Comparison of ENCODE assay signal across 10 cellular contexts in the genomic region with DNA sequence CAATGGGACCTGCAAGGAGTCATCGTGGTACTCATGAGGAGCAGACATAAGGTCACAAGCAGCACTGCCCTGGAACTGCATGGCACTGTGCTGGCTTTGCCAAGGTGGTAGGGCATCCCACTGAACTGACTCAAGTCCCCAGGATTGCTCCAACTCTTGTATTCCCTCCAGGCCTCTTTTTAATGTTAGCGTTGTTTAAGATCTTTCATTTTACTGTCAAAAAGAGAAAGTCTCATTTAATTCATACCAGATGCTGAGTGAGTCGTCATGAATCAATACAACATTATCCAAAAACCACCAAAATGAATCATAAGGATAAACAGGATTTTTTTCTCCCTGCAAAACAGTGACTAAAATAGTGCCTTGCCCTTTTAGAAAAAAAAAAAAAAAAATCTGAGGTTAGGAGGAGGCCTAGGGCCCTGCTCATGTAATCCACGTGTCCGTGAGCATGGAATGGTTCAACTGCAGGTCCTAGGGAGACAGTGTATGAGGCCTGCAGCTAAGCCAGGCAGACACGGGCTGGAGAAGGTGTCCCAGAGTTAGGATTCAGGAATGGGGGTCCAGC. TPM values are rescaled to one million over a fixed set of nuclear protein-coding genes. Genes with fewer than 3 reads are reported as not detected.
DNase-seq lines count a peak whose midpoint lies in the region; ATAC-seq and TF ChIP-seq lines count a peak whose summit lies in the region.
"Had no signal": no experiment of that assay in that cellular context is flagged by ENCODE, and none has a peak within 500 bp of the region (broad histone marks: within the 10 kb centered on the region; RNA-seq: fewer than 3 reads in every experiment).

No MANE protein-coding gene starts in this region.

- TF ChIP-seq CTCF in gastroesophageal sphincter (IDR thresholded peaks at IDR 0.05) (no peak), spleen (IDR thresholded peaks at IDR 0.05 in 8 of 11, conservative IDR thresholded peaks at IDR 0.05 in 3 of 11) (no peak)

- intact Hi-C loops in spleen (cut with DNase I; ENCODE audit: low total_unique reads): no loop called here

- peaks cover 4% of the 10 kb centered on the region for H3K9me3 Mint-ChIP-seq in T-helper 2 cell treated with Interferon-gamma antibody and Interleukin-4, amounts not matched to agents 5 μg/mL and 100 μg/mL, for 36 hours
- H3K9me3 Mint-ChIP-seq in activated naive CD8-positive, alpha-beta T cell treated with anti-CD3 and anti-CD28 coated beads, Interleukin-2, amount 10 ng/mL, durations not matched to agents 7 days and 5 days: peaks cover 2% of the 10 kb centered on the region

- H3K27me3 Mint-ChIP-seq in T-helper 2 cell treated with Interferon-gamma antibody and Interleukin-4, amounts not matched to agents 5 μg/mL and 100 μg/mL, for 36 hours (ENCODE audit: low read depth): no peaks in the 10 kb centered on the region
- H3K27me3 Mint-ChIP-seq in activated naive CD8-positive, alpha-beta T cell treated with anti-CD3 and anti-CD28 coated beads, Interleukin-2, amount 10 ng/mL, durations not matched to agents 7 days and 5 days: no peaks in the 10 kb centered on the region

- no peaks in the 10 kb centered on the region for H3K36me3 ChIP-seq in gastroesophageal sphincter
- H3K36me3 ChIP-seq in spleen: no peaks in the 10 kb centered on the region

- no peak overlapping the region for H3K4me3 Mint-ChIP-seq in T-helper 2 cell treated with Interferon-gamma antibody and Interleukin-4, amounts not matched to agents 5 μg/mL and 100 μg/mL, for 36 hours
- no peak overlapping the region for H3K4me3 Mint-ChIP-seq in activated naive CD8-positive, alpha-beta T cell treated with anti-CD3 and anti-CD28 coated beads, Interleukin-2, amount 10 ng/mL, durations not matched to agents 7 days and 5 days

- WGBS in gastroesophageal sphincter (ENCODE audit: low coverage in 1 of 2), 2 donors: 5 to 30% methylated on average over 2 to 6 of the region's 6 CpGs
- 82 to 95% (median 86%) methylated on average over 6 of the region's 6 CpGs for WGBS in spleen, 5 donors

- H3K4me3 ChIP-seq in gastroesophageal sphincter: no peak overlapping the region
- no peak overlapping the region for H3K4me3 ChIP-seq in spleen

- POLR2A ChIA-PET in activated naive CD8-positive, alpha-beta T cell treated with anti-CD3 and anti-CD28 coated beads, Interleukin-2, amount 10 ng/mL, durations not matched to agents 7 days and 5 days (lab: Charles Lee): no interaction called here

- H3K27ac ChIP-seq in gastroesophageal sphincter (peak overlapping the region; percentile 15 to 68 (median 63)), spleen (no peak overlapping the region)

- no peaks in the 10 kb centered on the region for H3K27me3 ChIP-seq in gastroesophageal sphincter
- no peaks in the 10 kb centered on the region for H3K27me3 ChIP-seq in spleen (replicated peaks in 1 of 7)

- H3K9me3 ChIP-seq in gastroesophageal sphincter (no peaks in the 10 kb centered on the region), spleen (no peaks in the 10 kb centered on the region)

- TF ChIP-seq EP300 in gastroesophageal sphincter (IDR thresholded peaks at IDR 0.05): no peak

- no peak for DNase-seq in T-helper 2 cell treated with Interferon-gamma antibody and Interleukin-4, amounts not matched to agents 5 μg/mL and 100 μg/mL, for 36 hours (ENCODE audit: low spot score)
- DNase-seq in T-helper 2 cell: no peak
- peak; percentile 24 for DNase-seq in activated naive CD8-positive, alpha-beta T cell treated with anti-CD3 and anti-CD28 coated beads, Interleukin-2, amount 10 ng/mL, durations not matched to agents 7 days and 5 days
- DNase-seq in stromal cell of bone marrow (ENCODE audit: low read depth): peak; percentile 96
- DNase-seq in spleen: no peak
- DNase-seq in GDM1 (lab: John Stamatoyannopoulos, UW): no peak
- DNase-seq in NCI-H187 treated with DMSO at 0.1 percent for 48 hours (lab: John Stamatoyannopoulos, UW): no peak
- DNase-seq: 8988T, NCI-H1694 had no signal

- peaks cover 5% of the 10 kb centered on the region for H3K36me3 Mint-ChIP-seq in T-helper 2 cell treated with Interferon-gamma antibody and Interleukin-4, amounts not matched to agents 5 μg/mL and 100 μg/mL, for 36 hours (ENCODE audit: low read depth)
- peaks cover 10% of the 10 kb centered on the region for H3K36me3 Mint-ChIP-seq in activated naive CD8-positive, alpha-beta T cell treated with anti-CD3 and anti-CD28 coated beads, Interleukin-2, amount 10 ng/mL, durations not matched to agents 7 days and 5 days

- TF ChIP-seq POLR2A in gastroesophageal sphincter (IDR thresholded peaks at IDR 0.05) (no peak), spleen (IDR thresholded peaks at IDR 0.05) (no peak)

- H3K27ac Mint-ChIP-seq in T-helper 2 cell treated with Interferon-gamma antibody and Interleukin-4, amounts not matched to agents 5 μg/mL and 100 μg/mL, for 36 hours: peak overlapping the region; percentile 55
- H3K27ac Mint-ChIP-seq in activated naive CD8-positive, alpha-beta T cell treated with anti-CD3 and anti-CD28 coated beads, Interleukin-2, amount 10 ng/mL, durations not matched to agents 7 days and 5 days: peak overlapping the region; percentile 57

- H3K4me1 ChIP-seq in gastroesophageal sphincter (peaks cover 0 to 14% (median 10%) of the 10 kb centered on the region in 3 donors), spleen (peaks cover 0 to 17% (median 4%) of the 10 kb centered on the region in 6 donors)

- ATAC-seq in activated naive CD8-positive, alpha-beta T cell treated with anti-CD3 and anti-CD28 coated beads, Interleukin-2, amount 10 ng/mL, durations not matched to agents 7 days and 5 days (ENCODE audit: low read depth): no peak
- ATAC-seq in gastroesophageal sphincter: peak; percentile 86

- peaks cover 45% of the 10 kb centered on the region for H3K4me1 Mint-ChIP-seq in T-helper 2 cell treated with Interferon-gamma antibody and Interleukin-4, amounts not matched to agents 5 μg/mL and 100 μg/mL, for 36 hours (ENCODE audit: low read depth)
- peaks cover 35% of the 10 kb centered on the region for H3K4me1 Mint-ChIP-seq in activated naive CD8-positive, alpha-beta T cell treated with anti-CD3 and anti-CD28 coated beads, Interleukin-2, amount 10 ng/mL, durations not matched to agents 7 days and 5 days

RNA-seq across cellular contexts. Expression of a gene that starts 36.7 kb away (rescaled TPM):
- 10 to 100 TPM; 36.6 to 41.0 TPM for total RNA-seq in activated naive CD8-positive, alpha-beta T cell treated with anti-CD3 and anti-CD28 coated beads, Interleukin-2, amount 10 ng/mL, durations not matched to agents 7 days and 5 days
- 1 to 10 TPM in 2 of 4 donors, under 1 TPM in 2; 0.15 to 2.8 (median 1.4) TPM for total RNA-seq in gastroesophageal sphincter
- total RNA-seq in spleen: 10 to 100 TPM in 1 of 7 donors, 1 to 10 TPM in 6; 6.2 to 12.0 (median 8.0) TPM
- 10 to 100 TPM in 1 of 3 donors, 1 to 10 TPM in 2; 5.8 to 10.5 (median 6.6) TPM for polyA plus RNA-seq in spleen

Comparison
In these comparisons a context has a peak if more than half of its experiments do, and no peak if none do; other contexts are left out.
1. DNase-seq: peak in activated naive CD8-positive, alpha-beta T cell treated with anti-CD3 and anti-CD28 coated beads, Interleukin-2, amount 10 ng/mL, durations not matched to agents 7 days and 5 days (single experiment) and stromal cell of bone marrow (single experiment); none in T-helper 2 cell treated with Interferon-gamma antibody and Interleukin-4, amounts not matched to agents 5 μg/mL and 100 μg/mL, for 36 hours (single experiment), T-helper 2 cell (0 of 5), spleen (single experiment), GDM1 (single experiment) and NCI-H187 treated with DMSO at 0.1 percent for 48 hours (single experiment).
2. H3K27ac ChIP-seq: peak in gastroesophageal sphincter (4 of 4); none in spleen (0 of 8).